In genomic region chr2:43874776-43875451, GRCh38 we compare ENCODE assay signal across 2 cellular contexts.
TF ChIP-seq lines count a peak whose summit lies in the region.

No MANE protein-coding gene starts in this region.

TF ChIP-seq in HCT116, 20 proteins besides CTCF, POLR2A, EP300 and RAD21:
- no peak for TF ChIP-seq POLR2AphosphoS5 (IDR thresholded peaks at IDR 0.05; ENCODE audit: low read depth, low read length)
- TF ChIP-seq CEBPB (IDR thresholded peaks at IDR 0.05; ENCODE audit: low read depth): no peak
- TF ChIP-seq SIN3A (IDR thresholded peaks at IDR 0.05; ENCODE audit: low read depth): no peak
- no peak for TF ChIP-seq FOSL1 (IDR thresholded peaks at IDR 0.05; ENCODE audit: low read depth)
- no peak for TF ChIP-seq SP1 (IDR thresholded peaks at IDR 0.05; ENCODE audit: low read depth)

TF ChIP-seq in K562, 482 proteins besides CTCF, POLR2A, EP300 and RAD21:
- TF ChIP-seq ZNF444 (CRISPR knock-in tag; IDR thresholded peaks at IDR 0.05) (no peak), DIDO1 (tag; IDR thresholded peaks at IDR 0.05; ENCODE audit: low read depth) (no peak)
TF ChIP-seq in K562: peak in this region for 0.
